Comparison of ENCODE assay signal across 23 cellular contexts in the genomic region with DNA sequence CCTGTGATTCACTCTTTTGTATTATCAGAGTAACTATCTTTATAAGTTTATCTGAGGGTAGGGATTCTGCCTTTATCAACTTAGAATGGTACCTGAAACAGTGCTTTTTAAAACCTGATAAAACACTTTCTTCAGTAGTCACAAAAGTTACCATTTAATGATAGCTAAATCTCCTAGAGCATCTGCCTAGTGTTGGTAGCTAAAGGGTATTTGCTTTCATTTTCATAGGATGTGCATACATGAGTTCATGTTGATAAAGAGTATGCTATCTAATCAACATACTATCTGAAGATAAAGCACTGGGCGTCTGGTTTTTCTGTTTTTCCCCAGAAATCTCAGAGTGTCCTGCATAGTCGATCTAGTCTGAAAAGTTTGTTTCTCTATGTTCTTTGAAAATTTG.
"Had no signal": no experiment of that assay in that cellular context is flagged by ENCODE, and none has a peak within 500 bp of the region (broad histone marks: within the 10 kb centered on the region; RNA-seq: fewer than 3 reads in every experiment).

No MANE protein-coding gene starts in this region.

- H3K4me3 Mint-ChIP-seq: effector memory CD8-positive, alpha-beta T cell; memory B cell; mesothelial cell of epicardium; naive B cell; natural killer cell treated with Interleukin-12 subunit alpha and Interleukin-12 subunit beta and Interleukin-15 and Interleukin-18, amount 100 ng/mL, for 72 hours; neural progenitor cell; stimulated activated memory B cell treated with anti-CD40 and anti-IgM and Interleukin-4, amounts not matched to agents 10 μg/mL and 1 μg/mL and 100 μg/mL, for 72 hours had no signal

- H3K36me3 Mint-ChIP-seq: memory B cell; mesothelial cell of epicardium; naive B cell; natural killer cell treated with Interleukin-12 subunit alpha and Interleukin-12 subunit beta and Interleukin-15 and Interleukin-18, amount 100 ng/mL, for 72 hours; stimulated activated memory B cell treated with anti-CD40 and anti-IgM and Interleukin-4, amounts not matched to agents 10 μg/mL and 1 μg/mL and 100 μg/mL, for 72 hours had no signal

- H3K27ac ChIP-seq: esophagus squamous epithelium, neural progenitor cell, parathyroid adenoma, right atrium auricular region, vagina had no signal

- DNase-seq: cortex of kidney; effector memory CD8-positive, alpha-beta T cell; erythroblast; esophagus squamous epithelium; kidney; mucosa of descending colon; naive B cell; stimulated activated CD4-positive, alpha-beta T cell treated with anti-CD3 and anti-CD28 coated beads, Interleukin-4, amount 100 ng/mL, for 4 hours; stimulated activated naive CD8-positive, alpha-beta T cell treated with anti-CD3 and anti-CD28 coated beads, Interleukin-15, Interleukin-2, amounts not matched to agents 100 U/mL and 50 U/mL, for 24 hours had no signal

- H3K9ac ChIP-seq: neural progenitor cell, parathyroid adenoma had no signal

- H3K9me3 Mint-ChIP-seq: memory B cell; mesothelial cell of epicardium; natural killer cell treated with Interleukin-12 subunit alpha and Interleukin-12 subunit beta and Interleukin-15 and Interleukin-18, amount 100 ng/mL, for 72 hours; neural progenitor cell; stimulated activated memory B cell treated with anti-CD40 and anti-IgM and Interleukin-4, amounts not matched to agents 10 μg/mL and 1 μg/mL and 100 μg/mL, for 72 hours had no signal

- H3K4me3 ChIP-seq: esophagus squamous epithelium, lung, mucosa of descending colon, neural progenitor cell, right atrium auricular region, vagina had no signal

- FAIRE-seq: endometrium, frontal cortex, kidney had no signal

- ATAC-seq: effector memory CD8-positive, alpha-beta T cell; left lobe of liver; mucosa of descending colon; natural killer cell treated with Interleukin-12 subunit alpha and Interleukin-12 subunit beta and Interleukin-15 and Interleukin-18, amount 100 ng/mL, for 72 hours; sciatic nerve; stimulated activated memory B cell treated with anti-CD40 and anti-IgM and Interleukin-4, amounts not matched to agents 10 μg/mL and 1 μg/mL and 100 μg/mL, for 72 hours; stimulated activated naive CD8-positive, alpha-beta T cell treated with anti-CD3 and anti-CD28 coated beads, Interleukin-15, Interleukin-2, amounts not matched to agents 100 U/mL and 50 U/mL, for 24 hours had no signal

- H3K4me1 Mint-ChIP-seq: memory B cell; naive B cell; stimulated activated memory B cell treated with anti-CD40 and anti-IgM and Interleukin-4, amounts not matched to agents 10 μg/mL and 1 μg/mL and 100 μg/mL, for 72 hours had no signal

- H3K27ac Mint-ChIP-seq: effector memory CD8-positive, alpha-beta T cell; memory B cell; mesothelial cell of epicardium; naive B cell; natural killer cell treated with Interleukin-12 subunit alpha and Interleukin-12 subunit beta and Interleukin-15 and Interleukin-18, amount 100 ng/mL, for 72 hours; neural progenitor cell; progenitor cell of endocrine pancreas; stimulated activated memory B cell treated with anti-CD40 and anti-IgM and Interleukin-4, amounts not matched to agents 10 μg/mL and 1 μg/mL and 100 μg/mL, for 72 hours had no signal

- H3K9me3 ChIP-seq: esophagus squamous epithelium, mucosa of descending colon, right atrium auricular region, vagina had no signal

- H3K27me3 ChIP-seq: esophagus squamous epithelium, neural progenitor cell, right atrium auricular region, vagina had no signal

- H2AFZ ChIP-seq: neural progenitor cell, parathyroid adenoma had no signal

- H3K4me2 ChIP-seq: neural progenitor cell had no signal

- H3K4me1 ChIP-seq: neural progenitor cell, parathyroid adenoma, right atrium auricular region, vagina had no signal

- H3K79me2 ChIP-seq: parathyroid adenoma had no signal

- H3K27me3 Mint-ChIP-seq: effector memory CD8-positive, alpha-beta T cell; memory B cell; naive B cell; natural killer cell treated with Interleukin-12 subunit alpha and Interleukin-12 subunit beta and Interleukin-15 and Interleukin-18, amount 100 ng/mL, for 72 hours; progenitor cell of endocrine pancreas; stimulated activated memory B cell treated with anti-CD40 and anti-IgM and Interleukin-4, amounts not matched to agents 10 μg/mL and 1 μg/mL and 100 μg/mL, for 72 hours had no signal

- H3K36me3 ChIP-seq: esophagus squamous epithelium, neural progenitor cell, right atrium auricular region, vagina had no signal
